Comparison of ENCODE assay signal across 18 cellular contexts in genomic region chr12:77946541-77947021, GRCh38.
DNase-seq lines count a peak whose midpoint lies in the region; ATAC-seq and TF ChIP-seq lines count a peak whose summit lies in the region.
"Had no signal": no experiment of that assay in that cellular context is flagged by ENCODE, and none has a peak within 500 bp of the region (broad histone marks: within the 10 kb centered on the region; RNA-seq: fewer than 3 reads in every experiment).

No MANE protein-coding gene starts in this region.

- WGBS in IMR-90 (ENCODE audit: extremely low coverage in 2 of 2, insufficient read length in 1 of 2), 2 experiments: no CpG with 5 or more reads among the region's 1 CpG
- no CpG with 5 or more reads among the region's 1 CpG for WGBS in mesenchymal stem cell

- H3K9me1 ChIP-seq in IMR-90 (ENCODE audit: insufficient read depth, low read length): no peaks in the 10 kb centered on the region

- H3K9me3 ChIP-seq in IMR-90 (ENCODE audit: control insufficient read depth, insufficient read depth, low read length): no peaks in the 10 kb centered on the region; the same call in 1 of the 2 replicates
- H3K9me3 ChIP-seq in mesenchymal stem cell (ENCODE audit: control insufficient read depth, low read length): peaks cover 4% of the 10 kb centered on the region
- H3K9me3 ChIP-seq in lower lobe of right lung: no peaks in the 10 kb centered on the region
- H3K9me3 ChIP-seq: adrenal gland, gastrocnemius medialis, mucosa of descending colon, right atrium auricular region, tibial nerve had no signal

- no peak overlapping the region for H2BK12ac ChIP-seq in mesenchymal stem cell (ENCODE audit: low read length in 2 of 2)

- peak overlapping the region; percentile 57 for H2AK5ac ChIP-seq in IMR-90 (ENCODE audit: low read depth, low read length)
- H2AK5ac ChIP-seq in mesenchymal stem cell (ENCODE audit: low read length, severe bottlenecking): no peak overlapping the region

- peaks cover 25% of the 10 kb centered on the region for H3K9me3 Mint-ChIP-seq in chondrocyte (ENCODE audit: low read depth)

- H3K23ac ChIP-seq in IMR-90 (ENCODE audit: low read depth, low read length) (peak overlapping the region; percentile 99; the same call in 1 of the 2 replicates), mesenchymal stem cell (ENCODE audit: low read length in 2 of 2) (no peak overlapping the region)

- peak overlapping the region; percentile 96 for H2BK120ac ChIP-seq in IMR-90 (ENCODE audit: low read depth, low read length)
- no peak overlapping the region for H2BK120ac ChIP-seq in mesenchymal stem cell (ENCODE audit: low read depth, low read length)

- no peak for TF ChIP-seq POLR2A in IMR-90 (IDR thresholded peaks at IDR 0.05; ENCODE audit: low read depth, low read length)

- peaks cover 60% of the 10 kb centered on the region for H3K4me1 Mint-ChIP-seq in chondrocyte (ENCODE audit: low read depth)

- H3K14ac ChIP-seq in IMR-90 (replicated peaks; ENCODE audit: low read depth, low read length): peak overlapping the region; percentile 90
- no peak overlapping the region for H3K14ac ChIP-seq in mesenchymal stem cell (ENCODE audit: low read length in 2 of 2)

- DNase-seq in ACHN (peak; percentile 19), IMR-90 (peak; percentile 19), chondrocyte (ENCODE audit: low spot score) (no peak), mesenchymal stem cell (no peak), SIG-M5 treated with dmso at 0.1 percent for 504 hours (lab: John Stamatoyannopoulos, UW; ENCODE audit: unreplicated experiment) (no peak), lower lobe of right lung (no peak), CD1c-positive myeloid dendritic cell (ENCODE audit: extremely low spot score) (no peak)
- DNase-seq: activated CD4-positive, CD25-positive, alpha-beta regulatory T cell treated with anti-CD3 and anti-CD28 coated beads, Interleukin-2, amount 50 U/mL, for 72 hours; activated CD8-positive, alpha-beta memory T cell treated with anti-CD3 and anti-CD28 coated beads for 24 hours; adrenal gland; gastrocnemius medialis; left cardiac atrium; mucosa of descending colon; NCI-H1105; stimulated activated naive CD4-positive, alpha-beta T cell treated with Interleukin-2 at 50 U/mL for 16 hours had no signal

- BruUV-seq in IMR-90 (replicated peaks; lab: Mats Ljungman, UMichigan): no TSS peak

- TF ChIP-seq RAD21 in IMR-90 (IDR thresholded peaks at IDR 0.05; ENCODE audit: low read length): no peak

- dilution Hi-C loops in IMR-90 (cut with HindIII; ENCODE audit: low sequenced_read_pairs, unreplicated experiment): no loop called here

- in situ Hi-C loops in ACHN (cut with HindIII; ENCODE audit: low pct_ligation_motif_present, low pct_unique_long_range_greater_than_20kb, low sequenced_read_pairs) (no loop called here), IMR-90 (cut with MboI; ENCODE audit: low sequenced_read_pairs) (loop anchor here (25.0 kb wide), 1 partner anchor 884 kb away; the partner anchor contains the start of gene E2F7)

- H3K27me3 ChIP-seq in IMR-90 (ENCODE audit: control insufficient read depth, insufficient read depth, low read length): no peaks in the 10 kb centered on the region
- H3K27me3 ChIP-seq in mesenchymal stem cell (ENCODE audit: control insufficient read depth in 1 of 2, insufficient read depth in 1 of 2, low read length in 2 of 2): no peaks in the 10 kb centered on the region
- no peaks in the 10 kb centered on the region for H3K27me3 ChIP-seq in lower lobe of right lung (ENCODE audit: low read depth)
- H3K27me3 ChIP-seq: adrenal gland, gastrocnemius medialis, right atrium auricular region, tibial nerve had no signal

- peak overlapping the region; percentile 88; the same call in 1 of the 2 replicates for H2BK20ac ChIP-seq in IMR-90 (ENCODE audit: low read depth, low read length)

- H3K4me1 ChIP-seq in IMR-90 (ENCODE audit: control insufficient read depth, insufficient read depth, low read length) (peaks cover 5% of the 10 kb centered on the region; the same call in 1 of the 2 replicates), mesenchymal stem cell (ENCODE audit: control insufficient read depth, insufficient read depth, low read depth, low read length) (peaks cover 3% of the 10 kb centered on the region), lower lobe of right lung (no peaks in the 10 kb centered on the region)

- H3K4ac ChIP-seq in IMR-90 (ENCODE audit: low read depth, low read length): peak overlapping the region; percentile 83; the same call in 1 of the 2 replicates
- H3K4ac ChIP-seq in mesenchymal stem cell (ENCODE audit: low read depth in 1 of 2, low read length in 2 of 2): no peak overlapping the region

- no peaks in the 10 kb centered on the region for H3K27me3 Mint-ChIP-seq in chondrocyte (ENCODE audit: low read depth)

- TF ChIP-seq CTCF in IMR-90 (conservative IDR thresholded peaks at IDR 0.05; ENCODE audit: low read depth, low read length) (no peak), chondrocyte (IDR thresholded peaks at IDR 0.05) (no peak), lower lobe of right lung (IDR thresholded peaks at IDR 0.05) (no peak)

- H3K4me3 Mint-ChIP-seq in chondrocyte (ENCODE audit: unreplicated experiment): peak overlapping the region; percentile 49

- POLR2A ChIA-PET in IMR-90 (lab: Charles Lee; ENCODE audit: unreplicated experiment): no interaction called here

- H3K18ac ChIP-seq in IMR-90 (ENCODE audit: low read depth, low read length): peak overlapping the region; percentile 96
- H3K18ac ChIP-seq in mesenchymal stem cell (ENCODE audit: low read depth in 1 of 2, low read length in 2 of 2): no peak overlapping the region

- H3K79me1 ChIP-seq in IMR-90 (ENCODE audit: low read depth in 1 of 2, low read length in 2 of 2) (peaks cover 3 to 23% of the 10 kb centered on the region in 2 experiments; a peak in 3 of 4 replicates), mesenchymal stem cell (replicated peaks; ENCODE audit: low read length, poor library complexity, severe bottlenecking) (peaks cover 2% of the 10 kb centered on the region)

- peaks cover 1% of the 10 kb centered on the region; the same call in 1 of the 2 replicates for H3K36me3 ChIP-seq in IMR-90 (ENCODE audit: control insufficient read depth, insufficient read depth, low read length)
- H3K36me3 ChIP-seq in mesenchymal stem cell (ENCODE audit: control insufficient read depth in 1 of 2, insufficient read depth in 2 of 2, low read depth in 1 of 2, low read length in 2 of 2): peaks cover 0 to 23% of the 10 kb centered on the region in 2 experiments
- H3K36me3 ChIP-seq in lower lobe of right lung: no peaks in the 10 kb centered on the region
- H3K36me3 ChIP-seq: adrenal gland, gastrocnemius medialis, right atrium auricular region, tibial nerve had no signal

- peak overlapping the region; percentile 78; the same call in 1 of the 2 replicates for H3K27ac ChIP-seq in IMR-90 (ENCODE audit: insufficient read depth, low read length)
- peak overlapping the region; percentile 86 for H3K27ac ChIP-seq in mesenchymal stem cell (ENCODE audit: low read length, poor library complexity, severe bottlenecking)
- no peak overlapping the region for H3K27ac ChIP-seq in lower lobe of right lung
- H3K27ac ChIP-seq: adrenal gland, gastrocnemius medialis, right atrium auricular region, tibial nerve had no signal

- H3K36me3 Mint-ChIP-seq in chondrocyte (ENCODE audit: low read depth): peaks cover 23% of the 10 kb centered on the region

- H3K4me2 ChIP-seq in IMR-90 (ENCODE audit: low read depth, low read length) (peak overlapping the region; percentile 93), mesenchymal stem cell (ENCODE audit: low read length, poor library complexity, severe bottlenecking) (no peak overlapping the region)

- peak overlapping the region; percentile 97 for H2BK5ac ChIP-seq in IMR-90 (ENCODE audit: low read depth, low read length, poor library complexity, severe bottlenecking)
- no peak overlapping the region for H2BK5ac ChIP-seq in mesenchymal stem cell (ENCODE audit: low read depth, low read length, poor library complexity, severe bottlenecking)

- peak overlapping the region; percentile 52 for H3K56ac ChIP-seq in IMR-90 (ENCODE audit: extremely low read depth, insufficient read depth, low read length)

- no peak overlapping the region for H2AFZ ChIP-seq in IMR-90 (replicated peaks; ENCODE audit: low read length, poor library complexity)
- no peak overlapping the region for H2AFZ ChIP-seq in mesenchymal stem cell (ENCODE audit: low read depth, low read length)

- H4K5ac ChIP-seq in IMR-90 (ENCODE audit: low read depth, low read length): peak overlapping the region; percentile 93; the same call in 1 of the 2 replicates

- no peak overlapping the region for H2AK9ac ChIP-seq in IMR-90 (replicated peaks; ENCODE audit: low read depth, low read length, poor library complexity)

- peak overlapping the region; percentile 89 for H3K27ac Mint-ChIP-seq in chondrocyte (ENCODE audit: unreplicated experiment)

- CTCF ChIA-PET in IMR-90 (lab: Yijun Ruan, JAX): no interaction called here

- H2BK15ac ChIP-seq in IMR-90 (ENCODE audit: low read depth, low read length) (peak overlapping the region; percentile 67; the same call in 2 of the 3 replicates), mesenchymal stem cell (ENCODE audit: low read depth, poor library complexity, severe bottlenecking) (no peak overlapping the region)

- intact Hi-C loops in IMR-90 (cut with micrococcal nuclease): loop anchor here (10.0 kb wide), 1 partner anchor 882 kb away; the partner anchor contains the start of gene E2F7
- intact Hi-C loops in lower lobe of right lung (cut with DNase I): no loop called here

- H4K8ac ChIP-seq in IMR-90 (ENCODE audit: low read depth in 2 of 2, low read length in 2 of 2): peak overlapping the region; percentile 4 to 87; a peak in 2 of 4 replicates
- no peak overlapping the region for H4K8ac ChIP-seq in mesenchymal stem cell (ENCODE audit: low read length)

- ATAC-seq in IMR-90 (ENCODE audit: low read depth) (peak; percentile 50), HG03571 (IDR thresholded peaks at IDR 0.05; ENCODE audit: unreplicated experiment) (no peak), lower lobe of right lung (no peak)
- ATAC-seq: gastrocnemius medialis, left cardiac atrium, mucosa of descending colon had no signal

- H4K91ac ChIP-seq in IMR-90 (ENCODE audit: insufficient read depth, low read depth, low read length) (peak overlapping the region; percentile 29; the same call in 1 of the 2 replicates), mesenchymal stem cell (ENCODE audit: low read length) (no peak overlapping the region)

- H3K9ac ChIP-seq in IMR-90 (ENCODE audit: low read depth, low read length): peak overlapping the region; percentile 59; the same call in 1 of the 2 replicates
- peak overlapping the region; percentile 74 for H3K9ac ChIP-seq in mesenchymal stem cell (ENCODE audit: low read length)

- H4K20me1 ChIP-seq in IMR-90 (ENCODE audit: insufficient read depth, low read length): no peaks in the 10 kb centered on the region

- peak overlapping the region; percentile 18; the same call in 1 of the 2 replicates for H3K4me3 ChIP-seq in IMR-90 (ENCODE audit: insufficient read depth, low read depth, low read length)
- H3K4me3 ChIP-seq in mesenchymal stem cell (ENCODE audit: insufficient read depth in 1 of 2, low read depth in 1 of 2, low read length in 2 of 2): peak overlapping the region in 1 of 2 experiments; percentile 56
- H3K4me3 ChIP-seq in lower lobe of right lung: no peak overlapping the region
- H3K4me3 ChIP-seq: adrenal gland, gastrocnemius medialis, mucosa of descending colon, right atrium auricular region, tibial nerve had no signal

TF ChIP-seq in IMR-90, 13 proteins besides CTCF, POLR2A, EP300 and RAD21 (continues in another document):
- TF ChIP-seq MXI1 (IDR thresholded peaks at IDR 0.05; ENCODE audit: borderline replicate concordance, low read depth, low read length): no peak

Comparison
In these comparisons a context has a peak if more than half of its experiments do, and no peak if none do; other contexts are left out.
1. DNase-seq: peak in ACHN (single experiment) and IMR-90 (single experiment); none in chondrocyte (single experiment), mesenchymal stem cell (single experiment), SIG-M5 treated with dmso at 0.1 percent for 504 hours (single experiment), lower lobe of right lung (single experiment) and CD1c-positive myeloid dendritic cell (single experiment).